8 cellular contexts compared by ENCODE assay signal in the genomic region with DNA sequence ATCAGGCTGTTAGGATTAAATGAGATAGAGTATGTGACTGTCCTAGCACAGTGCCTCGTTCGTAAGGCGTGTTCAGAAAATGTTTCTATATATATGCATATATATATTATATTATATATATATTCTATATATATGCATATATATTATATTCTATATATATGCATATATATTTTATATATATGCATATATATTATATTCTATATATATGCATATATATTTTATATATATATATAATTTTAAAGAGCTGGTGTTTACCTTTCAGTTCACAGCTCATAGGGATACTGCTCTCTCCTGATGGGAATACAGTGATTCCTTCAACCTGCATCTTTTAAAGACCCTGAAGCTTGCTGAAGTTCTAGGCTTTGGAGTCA. TPM values are rescaled to one million over a fixed set of nuclear protein-coding genes. Genes with fewer than 3 reads are reported as not detected.
A peak's percentile ranks its signal among the peaks of the same experiment; 100 is the strongest.
DNase-seq lines count a peak whose midpoint lies in the region; ATAC-seq and TF ChIP-seq lines count a peak whose summit lies in the region.

No MANE protein-coding gene starts in this region.

- H3K27me3 ChIP-seq in BE2C, result no peaks in the 10 kb centered on the region

- no peak for DNase-seq in BE2C
- DNase-seq in LNCaP clone FGC (ENCODE audit: low read depth), result no peak
- no peak for DNase-seq in naive thymus-derived CD8-positive, alpha-beta T cell
- no peak for DNase-seq in hippocampal formation (lab: John Stamatoyannopoulos, UW)
- DNase-seq in GM13976 (ENCODE audit: low spot score), result no peak
- DNase-seq in NCI-H2107 treated with DMSO at 0.1 percent for 48 hours (lab: John Stamatoyannopoulos, UW; ENCODE audit: unreplicated experiment), result no peak

- ATAC-seq in naive thymus-derived CD8-positive, alpha-beta T cell, result no peak
- ATAC-seq in HG02938 (IDR thresholded peaks at IDR 0.05; ENCODE audit: unreplicated experiment), result no peak

- H3K27ac Mint-ChIP-seq in dendritic cell treated with granulocyte-macrophage colony-stimulating factor and Interleukin-4, amounts not matched to agents 40 ng/mL and 50 ng/mL, for 4 days, result peak overlapping the region; percentile 93
- peak overlapping the region in 8 of 10 donors; percentile 96 to 99 (median 98) for H3K27ac Mint-ChIP-seq in naive thymus-derived CD8-positive, alpha-beta T cell

- no peaks in the 10 kb centered on the region for H3K36me3 Mint-ChIP-seq in dendritic cell treated with granulocyte-macrophage colony-stimulating factor and Interleukin-4, amounts not matched to agents 40 ng/mL and 50 ng/mL, for 4 days (ENCODE audit: low read depth)
- peaks cover 0 to 21% (median 9%) of the 10 kb centered on the region in 3 donors for H3K36me3 Mint-ChIP-seq in naive thymus-derived CD8-positive, alpha-beta T cell

- H3K4me1 ChIP-seq in BE2C, result peaks cover 23% of the 10 kb centered on the region

- intact Hi-C loops in dendritic cell treated with granulocyte-macrophage colony-stimulating factor and Interleukin-4, amounts not matched to agents 40 ng/mL and 50 ng/mL, for 4 days (cut with micrococcal nuclease), result loop anchor here (1.0 to 5.0 kb wide), 2 partner anchors 80 to 145 kb away; partner anchors contain the start of genes GTF2E1 and RABL3

- H3K36me3 ChIP-seq in BE2C, result peaks cover 33% of the 10 kb centered on the region

- H3K4me3 Mint-ChIP-seq in dendritic cell treated with granulocyte-macrophage colony-stimulating factor and Interleukin-4, amounts not matched to agents 40 ng/mL and 50 ng/mL, for 4 days, result peak overlapping the region; percentile 88
- H3K4me3 Mint-ChIP-seq in naive thymus-derived CD8-positive, alpha-beta T cell, result peak overlapping the region in 9 of 10 donors; percentile 90 to 98 (median 95)

- in situ Hi-C loops in GM13976 (cut with MboI; ENCODE audit: low sequenced_read_pairs, unreplicated experiment), result no loop called here

- no peaks in the 10 kb centered on the region for H3K27me3 Mint-ChIP-seq in dendritic cell treated with granulocyte-macrophage colony-stimulating factor and Interleukin-4, amounts not matched to agents 40 ng/mL and 50 ng/mL, for 4 days
- H3K27me3 Mint-ChIP-seq in naive thymus-derived CD8-positive, alpha-beta T cell, result peaks cover 0 to 2% (median 0%) of the 10 kb centered on the region in 5 donors

- H3K9me3 ChIP-seq in BE2C, result no peaks in the 10 kb centered on the region

- POLR2A ChIA-PET in naive thymus-derived CD8-positive, alpha-beta T cell (lab: Charles Lee), result interaction anchor here (1.4 to 2.1 kb wide), 4 partner anchors 28 to 248 kb away, joined by 6 to 37 read pairs (median 17); partner anchors contain the start of genes GTF2E1, LRRC58 and RABL3

- H3K4me1 Mint-ChIP-seq in dendritic cell treated with granulocyte-macrophage colony-stimulating factor and Interleukin-4, amounts not matched to agents 40 ng/mL and 50 ng/mL, for 4 days (ENCODE audit: low read depth), result peaks cover 17% of the 10 kb centered on the region
- peaks cover 9 to 16% (median 13%) of the 10 kb centered on the region in 4 donors for H3K4me1 Mint-ChIP-seq in naive thymus-derived CD8-positive, alpha-beta T cell

- no peaks in the 10 kb centered on the region for H3K9me3 Mint-ChIP-seq in dendritic cell treated with granulocyte-macrophage colony-stimulating factor and Interleukin-4, amounts not matched to agents 40 ng/mL and 50 ng/mL, for 4 days
- no peaks in the 10 kb centered on the region for H3K9me3 Mint-ChIP-seq in naive thymus-derived CD8-positive, alpha-beta T cell

- no peak for TF ChIP-seq CTCF in BE2C (IDR thresholded peaks at IDR 0.05; ENCODE audit: low read depth, low read length)
- TF ChIP-seq CTCF in LNCaP clone FGC (IDR thresholded peaks at IDR 0.05; ENCODE audit: control insufficient read depth, extremely low read depth, insufficient read depth), result no peak
- TF ChIP-seq CTCF in GM13976 (IDR thresholded peaks at IDR 0.05; ENCODE audit: borderline replicate concordance, control extremely low read depth, extremely low read depth, insufficient read depth, missing control alignments), result no peak

- H3K4me3 ChIP-seq in BE2C (ENCODE audit: low read depth, low read length), result peak overlapping the region; percentile 79
- peak overlapping the region; percentile 81 for H3K4me3 ChIP-seq in LNCaP clone FGC (ENCODE audit: low read depth, low read length)

RNA-seq across cellular contexts. Expression of gene NDUFB4, which starts 0.7 kb away (rescaled TPM):
- polyA plus RNA-seq in BE2C (2012; ENCODE audit: insufficient read depth, insufficient read length, low read depth), result 637 TPM
- total RNA-seq in naive thymus-derived CD8-positive, alpha-beta T cell, result 100 to 1,000 TPM in 1 of 2 experiments, 10 to 100 TPM in 1; 87.5 to 107 TPM
- 100 to 1,000 TPM; 249 to 277 (median 277) TPM for polyA plus RNA-seq in naive thymus-derived CD8-positive, alpha-beta T cell
